12 cellular contexts compared by ENCODE assay signal in genomic region chr1:28127617-28128257, GRCh38. TPM values are rescaled to one million over a fixed set of nuclear protein-coding genes. Genes with fewer than 3 reads are reported as not detected.
A peak's percentile ranks its signal among the peaks of the same experiment; 100 is the strongest.
DNase-seq lines count a peak whose midpoint lies in the region; ATAC-seq, FAIRE-seq and TF ChIP-seq lines count a peak whose summit lies in the region.
"Had no signal": no experiment of that assay in that cellular context is flagged by ENCODE, and none has a peak within 500 bp of the region (broad histone marks: within the 10 kb centered on the region; RNA-seq: fewer than 3 reads in every experiment).

No MANE protein-coding gene starts in this region.

- H3K27ac ChIP-seq in lower lobe of right lung: peak overlapping the region; percentile 49
- H3K27ac ChIP-seq in vagina: no peak overlapping the region

- no peak for DNase-seq in GM18507 (ENCODE audit: extremely low spot score, insufficient read length, low read depth)
- peak; percentile 59 for DNase-seq in KBM-7
- DNase-seq in lower lobe of right lung: no peak
- DNase-seq in vagina (ENCODE audit: extremely low spot score in 2 of 2): no peak
- DNase-seq in DMS153 treated with DMSO at 0.1 percent for 48 hours (lab: John Stamatoyannopoulos, UW; ENCODE audit: unreplicated experiment): no peak
- no peak for DNase-seq in D721Med (ENCODE audit: insufficient read length, low spot score)
- DNase-seq: activated effector memory CD4-positive, alpha-beta T cell treated with anti-CD3 and anti-CD28 coated beads, Interleukin-2, amount 50 U/mL, for 16 hours; Right ventricle myocardium superior; stimulated activated CD4-positive, alpha-beta T cell treated with anti-CD3 and anti-CD28 coated beads, Interleukin-4, amount 100 ng/mL, for 1 hour had no signal

- peak; percentile 93 for FAIRE-seq in GM18507 (lab: Jason Lieb, UNC)
- no peak for FAIRE-seq in D721Med (lab: Jason Lieb, UNC)
- FAIRE-seq: G401.6 had no signal

- ATAC-seq in GM21717 (IDR thresholded peaks at IDR 0.05; ENCODE audit: unreplicated experiment) (peak; percentile 66), lower lobe of right lung (peak; percentile 41 to 44), HG03565 (IDR thresholded peaks at IDR 0.05; ENCODE audit: unreplicated experiment) (no peak)

- H3K27me3 ChIP-seq in lower lobe of right lung (ENCODE audit: low read depth) (no peaks in the 10 kb centered on the region), vagina (no peaks in the 10 kb centered on the region)

- H3K36me3 ChIP-seq in lower lobe of right lung (no peaks in the 10 kb centered on the region), vagina (no peaks in the 10 kb centered on the region)

- in situ Hi-C loops in KBM-7 (cut with MboI; ENCODE audit: low pct_unique_long_range_greater_than_20kb, low sequenced_read_pairs): no loop called here

- intact Hi-C loops in lower lobe of right lung (cut with DNase I) (no loop called here), vagina (cut with DNase I) (no loop called here)

- H3K4me1 ChIP-seq in lower lobe of right lung: peaks cover 9% of the 10 kb centered on the region
- no peaks in the 10 kb centered on the region for H3K4me1 ChIP-seq in vagina

- TF ChIP-seq POLR2A in vagina (IDR thresholded peaks at IDR 0.05): no peak

- TF ChIP-seq CTCF in lower lobe of right lung (IDR thresholded peaks at IDR 0.05) (no peak), vagina (IDR thresholded peaks at IDR 0.05) (no peak), D721Med (IDR thresholded peaks at IDR 0.05; ENCODE audit: insufficient read depth, missing control alignments) (no peak)

- H3K4me3 ChIP-seq in lower lobe of right lung: no peak overlapping the region
- H3K4me3 ChIP-seq in vagina: no peak overlapping the region

- H3K9me3 ChIP-seq in lower lobe of right lung (no peaks in the 10 kb centered on the region), vagina (no peaks in the 10 kb centered on the region)

RNA-seq across cellular contexts. Expression of gene EYA3, which starts 39.3 kb away (rescaled TPM):
- total RNA-seq in lower lobe of right lung (20.4 TPM), vagina (16.0 TPM)

RNA-seq across cellular contexts. Expression of gene PTAFR, which starts 48.8 kb away (rescaled TPM):
- total RNA-seq in lower lobe of right lung: 52.8 TPM
- total RNA-seq in vagina: 1.2 TPM

Comparison
In these comparisons a context has a peak if more than half of its experiments do, and no peak if none do; other contexts are left out.
1. RNA of gene PTAFR, which starts 48.8 kb away (total RNA-seq): 52.8 TPM in lower lobe of right lung (single experiment); 1.2 TPM in vagina (single experiment); every median in the first group is over 10 times any median in the second.